Comparison of ENCODE assay signal across 9 cellular contexts in the genomic region with DNA sequence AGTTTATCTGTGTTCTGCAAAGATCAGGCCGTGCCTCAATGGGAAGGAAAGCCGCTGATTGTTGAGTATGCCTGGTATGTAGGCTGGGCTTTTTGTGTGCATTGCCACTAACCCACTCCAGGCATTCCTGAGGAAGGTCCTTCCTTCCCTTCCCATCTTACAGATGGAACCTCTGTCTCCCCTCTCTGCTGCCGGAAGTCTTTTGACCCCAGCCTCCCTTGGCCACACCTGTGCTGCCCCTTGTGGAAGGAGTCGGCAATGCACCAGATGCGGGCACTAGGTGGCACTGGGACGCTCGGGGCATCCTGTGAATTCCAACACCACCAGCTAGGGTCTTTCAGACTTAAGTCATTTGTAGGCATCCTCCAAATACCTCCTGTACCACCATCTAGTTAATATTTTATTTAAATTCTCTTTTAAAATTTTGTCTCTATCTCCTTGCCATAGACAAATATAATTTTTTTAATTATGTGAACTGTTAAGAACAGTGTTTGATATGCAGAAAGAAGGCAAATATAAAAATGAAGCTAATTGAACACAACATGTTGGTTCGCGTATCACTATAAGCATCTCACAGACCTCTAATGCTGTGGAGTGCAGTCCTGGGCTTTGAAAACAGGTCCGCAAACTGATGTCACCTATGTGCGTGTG.
DNase-seq lines count a peak whose midpoint lies in the region; ATAC-seq and TF ChIP-seq lines count a peak whose summit lies in the region.
"Had no signal": no experiment of that assay in that cellular context is flagged by ENCODE, and none has a peak within 500 bp of the region (broad histone marks: within the 10 kb centered on the region; RNA-seq: fewer than 3 reads in every experiment).

No MANE protein-coding gene starts in this region.

- TF ChIP-seq POLR2A in gastroesophageal sphincter (IDR thresholded peaks at IDR 0.05): no peak

- no peak overlapping the region for H3K27ac Mint-ChIP-seq in activated T-cell treated with anti-CD3 and anti-CD28 coated beads, Interleukin-2, amount 50 U/mL, for 24 hours
- H3K27ac Mint-ChIP-seq: T-helper 1 cell treated with Interleukin-12 subunit alpha and Interleukin-12 subunit beta and Interleukin-4 antibody, amounts not matched to agents 30 μg/mL and 1 μg/mL, for 36 hours had no signal

- H3K36me3 Mint-ChIP-seq in activated T-cell treated with anti-CD3 and anti-CD28 coated beads, Interleukin-2, amount 50 U/mL, for 24 hours (ENCODE audit: low read depth): peaks cover 11% of the 10 kb centered on the region

- no peaks in the 10 kb centered on the region for H3K27me3 ChIP-seq in gastroesophageal sphincter

- 44 to 80% methylated on average over 4 to 9 of the region's 11 CpGs for WGBS in gastroesophageal sphincter (ENCODE audit: low coverage in 1 of 2), 2 donors

- TF ChIP-seq EP300 in gastroesophageal sphincter (IDR thresholded peaks at IDR 0.05): no peak

- no peaks in the 10 kb centered on the region for H3K9me3 ChIP-seq in gastroesophageal sphincter

- H3K4me1 ChIP-seq in gastroesophageal sphincter: peaks cover 0 to 5% (median 0%) of the 10 kb centered on the region in 3 donors

- H3K36me3 ChIP-seq in gastroesophageal sphincter: peaks cover 0 to 21% of the 10 kb centered on the region in 2 donors

- H3K4me3 ChIP-seq in GM12864 (ENCODE audit: low read depth, low read length): no peak overlapping the region
- no peak overlapping the region for H3K4me3 ChIP-seq in gastroesophageal sphincter

- no peak for DNase-seq in GM12864 (ENCODE audit: low read depth)
- DNase-seq in NCI-H524 treated with DMSO at 0.1 percent for 48 hours (lab: John Stamatoyannopoulos, UW): peak; percentile 9
- peak; percentile 79 for DNase-seq in activated T-cell treated with anti-CD3 and anti-CD28 coated beads, Interleukin-2, amount 50 U/mL, for 24 hours
- peak; percentile 30 to 59 for DNase-seq in stimulated activated CD4-positive, alpha-beta T cell treated with anti-CD3 and anti-CD28 coated beads, Interleukin-15, amount 100 ng/mL, for 48 hours (ENCODE audit: low read depth in 2 of 2)

- no peak for ATAC-seq in gastroesophageal sphincter
- no peak for ATAC-seq in HG03135 (IDR thresholded peaks at IDR 0.05; ENCODE audit: unreplicated experiment)
- no peak for ATAC-seq in GM18861 (IDR thresholded peaks at IDR 0.05; ENCODE audit: unreplicated experiment)
- no peak for ATAC-seq in HG03457 (IDR thresholded peaks at IDR 0.05; ENCODE audit: unreplicated experiment)

- no peak overlapping the region for H3K27ac ChIP-seq in gastroesophageal sphincter

- TF ChIP-seq CTCF in GM12864 (IDR thresholded peaks at IDR 0.05; ENCODE audit: low read depth, low read length, missing control alignments) (peak; percentile 89), gastroesophageal sphincter (IDR thresholded peaks at IDR 0.05) (peak; percentile 40 to 63 (median 47))

- H3K4me3 Mint-ChIP-seq in activated T-cell treated with anti-CD3 and anti-CD28 coated beads, Interleukin-2, amount 50 U/mL, for 24 hours: no peak overlapping the region
- H3K4me3 Mint-ChIP-seq: T-helper 1 cell treated with Interleukin-12 subunit alpha and Interleukin-12 subunit beta and Interleukin-4 antibody, amounts not matched to agents 30 μg/mL and 1 μg/mL, for 36 hours had no signal

- peaks cover 61% of the 10 kb centered on the region for H3K4me1 Mint-ChIP-seq in activated T-cell treated with anti-CD3 and anti-CD28 coated beads, Interleukin-2, amount 50 U/mL, for 24 hours (ENCODE audit: low read depth)

- no peaks in the 10 kb centered on the region for H3K9me3 Mint-ChIP-seq in activated T-cell treated with anti-CD3 and anti-CD28 coated beads, Interleukin-2, amount 50 U/mL, for 24 hours

- H3K27me3 Mint-ChIP-seq in activated T-cell treated with anti-CD3 and anti-CD28 coated beads, Interleukin-2, amount 50 U/mL, for 24 hours: no peaks in the 10 kb centered on the region
